12 cellular contexts compared by ENCODE assay signal in the genomic region with DNA sequence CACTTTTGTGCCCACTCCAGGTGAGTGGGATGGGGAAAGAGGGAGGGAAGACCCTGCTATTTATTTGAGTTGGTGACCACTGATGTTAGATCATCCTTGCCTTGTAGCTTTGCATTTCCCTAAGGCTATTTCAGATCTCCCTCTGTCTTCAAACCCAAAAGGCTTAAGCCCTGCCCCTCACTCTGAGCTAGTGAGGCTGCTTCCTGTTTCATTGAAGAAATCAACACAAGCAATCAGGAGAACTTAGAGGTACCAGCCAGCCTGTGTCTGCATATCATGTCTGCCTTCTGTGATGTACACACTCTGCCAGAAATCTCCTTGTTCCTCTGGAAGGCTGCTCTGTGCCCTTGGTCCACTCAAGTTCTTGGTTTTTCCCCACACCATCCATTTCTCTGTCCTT.
A peak's percentile ranks its signal among the peaks of the same experiment; 100 is the strongest.
DNase-seq lines count a peak whose midpoint lies in the region; ATAC-seq and TF ChIP-seq lines count a peak whose summit lies in the region.
"Had no signal": no experiment of that assay in that cellular context is flagged by ENCODE, and none has a peak within 500 bp of the region (broad histone marks: within the 10 kb centered on the region; RNA-seq: fewer than 3 reads in every experiment).

No MANE protein-coding gene starts in this region.

- H3K36me3 Mint-ChIP-seq in activated naive CD8-positive, alpha-beta T cell: peaks cover 11% of the 10 kb centered on the region
- H3K36me3 Mint-ChIP-seq in activated naive CD8-positive, alpha-beta T cell treated with anti-CD3 and anti-CD28 coated beads, Interleukin-2, amount 50 U/mL, for 24 hours (ENCODE audit: low read depth): peaks cover 20% of the 10 kb centered on the region
- peaks cover 50% of the 10 kb centered on the region for H3K36me3 Mint-ChIP-seq in brain
- H3K36me3 Mint-ChIP-seq in stimulated activated memory B cell treated with anti-CD40 and anti-IgM and Interleukin-4, amounts not matched to agents 10 μg/mL and 1 μg/mL and 100 μg/mL, for 72 hours: peaks cover 38% of the 10 kb centered on the region

- H3K4me3 Mint-ChIP-seq in activated naive CD8-positive, alpha-beta T cell: no peak overlapping the region
- no peak overlapping the region for H3K4me3 Mint-ChIP-seq in activated naive CD8-positive, alpha-beta T cell treated with anti-CD3 and anti-CD28 coated beads, Interleukin-2, amount 50 U/mL, for 24 hours
- no peak overlapping the region for H3K4me3 Mint-ChIP-seq in brain
- H3K4me3 Mint-ChIP-seq in stimulated activated memory B cell treated with anti-CD40 and anti-IgM and Interleukin-4, amounts not matched to agents 10 μg/mL and 1 μg/mL and 100 μg/mL, for 72 hours: no peak overlapping the region

- no peaks in the 10 kb centered on the region for H3K9me3 Mint-ChIP-seq in activated naive CD8-positive, alpha-beta T cell (ENCODE audit: low read depth)
- no peaks in the 10 kb centered on the region for H3K9me3 Mint-ChIP-seq in activated naive CD8-positive, alpha-beta T cell treated with anti-CD3 and anti-CD28 coated beads, Interleukin-2, amount 50 U/mL, for 24 hours
- H3K9me3 Mint-ChIP-seq in brain: no peaks in the 10 kb centered on the region
- H3K9me3 Mint-ChIP-seq in stimulated activated memory B cell treated with anti-CD40 and anti-IgM and Interleukin-4, amounts not matched to agents 10 μg/mL and 1 μg/mL and 100 μg/mL, for 72 hours: peaks cover 4% of the 10 kb centered on the region

- no peak for DNase-seq in activated naive CD8-positive, alpha-beta T cell treated with anti-CD3 and anti-CD28 coated beads, Interleukin-2, amount 50 U/mL, for 24 hours
- DNase-seq in NCI-H226: peak; percentile 16
- DNase-seq in NCI-H2107 treated with DMSO at 0.1 percent for 48 hours (lab: John Stamatoyannopoulos, UW; ENCODE audit: unreplicated experiment): no peak
- DNase-seq: activated CD4-positive, alpha-beta T cell treated with anti-CD3 and anti-CD28 coated beads, Interleukin-2, amount 50 U/mL, for 48 hours; adrenal gland; right cardiac atrium; SHP77 treated with DMSO at 0.1 percent for 48 hours had no signal

- no peak for TF ChIP-seq CTCF in brain (conservative IDR thresholded peaks at IDR 0.05)

- peak overlapping the region; percentile 7 for H3K27ac Mint-ChIP-seq in activated naive CD8-positive, alpha-beta T cell
- no peak overlapping the region for H3K27ac Mint-ChIP-seq in activated naive CD8-positive, alpha-beta T cell treated with anti-CD3 and anti-CD28 coated beads, Interleukin-2, amount 50 U/mL, for 24 hours
- peak overlapping the region in 3 of 5 experiments; percentile 2 to 48 (median 12) for H3K27ac Mint-ChIP-seq in brain
- H3K27ac Mint-ChIP-seq in stimulated activated memory B cell treated with anti-CD40 and anti-IgM and Interleukin-4, amounts not matched to agents 10 μg/mL and 1 μg/mL and 100 μg/mL, for 72 hours: peak overlapping the region; percentile 64

- ATAC-seq in activated naive CD8-positive, alpha-beta T cell treated with anti-CD3 and anti-CD28 coated beads, Interleukin-2, amount 50 U/mL, for 24 hours: no peak
- ATAC-seq in stimulated activated memory B cell treated with anti-CD40 and anti-IgM and Interleukin-4, amounts not matched to agents 10 μg/mL and 1 μg/mL and 100 μg/mL, for 72 hours: peak; percentile 31
- ATAC-seq in HG02970 (IDR thresholded peaks at IDR 0.05; ENCODE audit: low FRiP score, unreplicated experiment) (no peak), HG03039 (IDR thresholded peaks at IDR 0.05; ENCODE audit: unreplicated experiment) (no peak)
- ATAC-seq: right cardiac atrium had no signal

- H3K4me1 Mint-ChIP-seq in activated naive CD8-positive, alpha-beta T cell (ENCODE audit: low read depth): peaks cover 71% of the 10 kb centered on the region
- H3K4me1 Mint-ChIP-seq in activated naive CD8-positive, alpha-beta T cell treated with anti-CD3 and anti-CD28 coated beads, Interleukin-2, amount 50 U/mL, for 24 hours: peaks cover 54% of the 10 kb centered on the region
- peaks cover 27% of the 10 kb centered on the region for H3K4me1 Mint-ChIP-seq in brain
- H3K4me1 Mint-ChIP-seq in stimulated activated memory B cell treated with anti-CD40 and anti-IgM and Interleukin-4, amounts not matched to agents 10 μg/mL and 1 μg/mL and 100 μg/mL, for 72 hours: peaks cover 74% of the 10 kb centered on the region

- H3K27me3 Mint-ChIP-seq in activated naive CD8-positive, alpha-beta T cell: no peaks in the 10 kb centered on the region
- H3K27me3 Mint-ChIP-seq in activated naive CD8-positive, alpha-beta T cell treated with anti-CD3 and anti-CD28 coated beads, Interleukin-2, amount 50 U/mL, for 24 hours: no peaks in the 10 kb centered on the region
- H3K27me3 Mint-ChIP-seq in brain: no peaks in the 10 kb centered on the region
- H3K27me3 Mint-ChIP-seq in stimulated activated memory B cell treated with anti-CD40 and anti-IgM and Interleukin-4, amounts not matched to agents 10 μg/mL and 1 μg/mL and 100 μg/mL, for 72 hours: no peaks in the 10 kb centered on the region
